In genomic region chr16:70428178-70428998, GRCh38 we compare ENCODE assay signal across 9 cellular contexts. TPM values are rescaled to one million over a fixed set of nuclear protein-coding genes. Genes with fewer than 3 reads are reported as not detected.
DNase-seq lines count a peak whose midpoint lies in the region; ATAC-seq and TF ChIP-seq lines count a peak whose summit lies in the region.
"Had no signal": no experiment of that assay in that cellular context is flagged by ENCODE, and none has a peak within 500 bp of the region (broad histone marks: within the 10 kb centered on the region; RNA-seq: fewer than 3 reads in every experiment).

No MANE protein-coding gene starts in this region.

- H3K27me3 ChIP-seq in ascending aorta, result no peaks in the 10 kb centered on the region

- H3K9me3 ChIP-seq in ascending aorta, result no peaks in the 10 kb centered on the region

- H3K27ac ChIP-seq in ascending aorta, result peak overlapping the region; percentile 86 to 92
- H3K27ac ChIP-seq: 22Rv1 had no signal

- ATAC-seq in HG03280 (IDR thresholded peaks at IDR 0.05; ENCODE audit: unreplicated experiment) (peak; percentile 30), GM18858 (IDR thresholded peaks at IDR 0.05; ENCODE audit: unreplicated experiment) (no peak)

- peaks cover 23 to 41% of the 10 kb centered on the region in 2 donors for H3K4me1 ChIP-seq in ascending aorta

- peak overlapping the region in 1 of 2 donors; percentile 1 for H3K4me3 ChIP-seq in ascending aorta

- TF ChIP-seq CTCF in ascending aorta (IDR thresholded peaks at IDR 0.05), result no peak

- H3K36me3 ChIP-seq in ascending aorta, result no peaks in the 10 kb centered on the region

- intact Hi-C loops in ascending aorta (cut with DNase I), result no loop called here

- DNase-seq in NCI-H1417 (lab: John Stamatoyannopoulos, UW), result peak in 2 of 3 experiments; percentile 36 to 64
- DNase-seq in NCI-H1417 treated with DMSO at 0.1 percent for 48 hours (lab: John Stamatoyannopoulos, UW), result no peak
- peak; percentile 99 for DNase-seq in RPMI7951 (ENCODE audit: low read depth)
- peak; percentile 80 to 94 for DNase-seq in ascending aorta (ENCODE audit: low spot score in 2 of 2)
- peak; percentile 95 for DNase-seq in hepatic stellate cell (ENCODE audit: low spot score)
- peak; percentile 93 for DNase-seq in renal cortical epithelial cell (ENCODE audit: low read depth)

RNA-seq across cellular contexts. Expression of gene ST3GAL2, which starts 10.5 kb away (rescaled TPM):
- total RNA-seq in RPMI7951 (2014; rRNA removed; shearing (Covaris generic)), result 18.5 and 26.6 TPM in 2 replicates
- total RNA-seq in ascending aorta, result 52.3 TPM
- 31.6 and 46.7 TPM in 2 replicates for total RNA-seq in renal cortical epithelial cell

RNA-seq across cellular contexts. Expression of gene FCSK, which starts 26.0 kb away (rescaled TPM):
- total RNA-seq in RPMI7951 (2014; rRNA removed; shearing (Covaris generic)), result 3.9 and 6.4 TPM in 2 replicates
- total RNA-seq in ascending aorta (54.5 TPM), renal cortical epithelial cell (20.1 and 26.0 TPM in 2 replicates)
